In genomic region chr18:50786851-50787250, GRCh38 we compare ENCODE assay signal across 27 cellular contexts. TPM values are rescaled to one million over a fixed set of nuclear protein-coding genes. Genes with fewer than 3 reads are reported as not detected.
"Had no signal": no experiment of that assay in that cellular context is flagged by ENCODE, and none has a peak within 500 bp of the region (broad histone marks: within the 10 kb centered on the region; RNA-seq: fewer than 3 reads in every experiment).

No MANE protein-coding gene starts in this region.

- H3K27ac Mint-ChIP-seq: activated B cell treated with CpG ODN at 0.5 μM for 24 hours; activated naive CD8-positive, alpha-beta T cell; activated T-helper 2 cell treated with anti-CD3 and anti-CD28 coated beads, Interferon-gamma antibody, Interleukin-2, Interleukin-4, amounts not matched to agents 10 μg/mL and 5 μg/mL and 100 μg/mL, durations not matched to agents 14 hours and 24 hours and 36 hours; naive thymus-derived CD4-positive, alpha-beta T cell; stimulated activated effector memory CD8-positive, alpha-beta T cell treated with anti-CD3 and anti-CD28 coated beads, Interleukin-12 subunit alpha, Interleukin-12 subunit beta, amount 100 ng/mL, for 72 hours; T-helper 17 cell had no signal

- H3K27me3 ChIP-seq: adrenal gland, esophagus squamous epithelium, gastrocnemius medialis, pancreas, suprapubic skin, tibial nerve, vagina had no signal

- H3K9me3 Mint-ChIP-seq: activated T-cell treated with anti-CD3 and anti-CD28 coated beads, Interleukin-2, amount 50 U/mL, for 4 hours; activated T-helper 2 cell treated with anti-CD3 and anti-CD28 coated beads, Interferon-gamma antibody, Interleukin-2, Interleukin-4, amounts not matched to agents 10 μg/mL and 5 μg/mL and 100 μg/mL, durations not matched to agents 14 hours and 24 hours and 36 hours; stimulated activated effector memory CD8-positive, alpha-beta T cell treated with anti-CD3 and anti-CD28 coated beads, Interleukin-12 subunit alpha, Interleukin-12 subunit beta, amount 100 ng/mL, for 72 hours; stimulated activated naive CD8-positive, alpha-beta T cell treated with anti-CD3 and anti-CD28 coated beads, Interleukin-15, amount 100 ng/mL, for 72 hours had no signal

- ATAC-seq: activated T-cell treated with anti-CD3 and anti-CD28 coated beads, Interleukin-2, amount 50 U/mL, for 4 hours; gastrocnemius medialis; naive thymus-derived CD4-positive, alpha-beta T cell; right cardiac atrium; stimulated activated effector memory CD8-positive, alpha-beta T cell treated with anti-CD3 and anti-CD28 coated beads, Interleukin-12 subunit alpha, Interleukin-12 subunit beta, amount 100 ng/mL, for 72 hours; stimulated activated naive CD8-positive, alpha-beta T cell treated with anti-CD3 and anti-CD28 coated beads, Interleukin-15, amount 100 ng/mL, for 72 hours; T-helper 17 cell had no signal

- H3K9me3 ChIP-seq: adrenal gland, esophagus squamous epithelium, gastrocnemius medialis, pancreas, suprapubic skin, tibial nerve, vagina had no signal

- H3K4me3 ChIP-seq: adrenal gland, coronary artery, esophagus squamous epithelium, gastrocnemius medialis, pancreas, skin epidermis, suprapubic skin, tibial nerve, vagina had no signal

- DNase-seq: activated B cell treated with CpG ODN at 0.5 μM for 24 hours; activated CD4-positive, alpha-beta T cell treated with anti-CD3 and anti-CD28 coated beads for 4 hours; activated CD4-positive, alpha-beta T cell treated with anti-CD3 and anti-CD28 coated beads, Interleukin-2, amount 50 U/mL, for 48 hours; activated CD8-positive, alpha-beta memory T cell treated with anti-CD3 and anti-CD28 coated beads, Interleukin-2, amount 50 U/mL, for 48 hours; activated naive CD4-positive, alpha-beta T cell; activated T-cell treated with anti-CD3 and anti-CD28 coated beads, Interleukin-2, amount 50 U/mL, for 4 hours; adrenal gland; cerebellar nuclear complex; esophagus squamous epithelium; gastrocnemius medialis; hippocampal formation; naive thymus-derived CD4-positive, alpha-beta T cell; pancreas; right cardiac atrium; stimulated activated CD4-positive, alpha-beta T cell treated with anti-CD3 and anti-CD28 coated beads, Interleukin-1b, Interleukin-23, amount 100 ng/mL, for 48 hours; stimulated activated naive CD8-positive, alpha-beta T cell treated with anti-CD3 and anti-CD28 coated beads, Interleukin-15, amount 100 ng/mL, for 72 hours; T-helper 17 cell had no signal

- H3K4me1 Mint-ChIP-seq: activated B cell treated with CpG ODN at 0.5 μM for 24 hours; naive thymus-derived CD4-positive, alpha-beta T cell; stimulated activated effector memory CD8-positive, alpha-beta T cell treated with anti-CD3 and anti-CD28 coated beads, Interleukin-12 subunit alpha, Interleukin-12 subunit beta, amount 100 ng/mL, for 72 hours; stimulated activated naive CD8-positive, alpha-beta T cell treated with anti-CD3 and anti-CD28 coated beads, Interleukin-15, amount 100 ng/mL, for 72 hours had no signal

- H3K4me3 Mint-ChIP-seq: activated B cell treated with CpG ODN at 0.5 μM for 24 hours; activated naive CD8-positive, alpha-beta T cell; activated T-cell treated with anti-CD3 and anti-CD28 coated beads, Interleukin-2, amount 50 U/mL, for 4 hours; naive thymus-derived CD4-positive, alpha-beta T cell; stimulated activated effector memory CD8-positive, alpha-beta T cell treated with anti-CD3 and anti-CD28 coated beads, Interleukin-12 subunit alpha, Interleukin-12 subunit beta, amount 100 ng/mL, for 72 hours; stimulated activated naive CD8-positive, alpha-beta T cell treated with anti-CD3 and anti-CD28 coated beads, Interleukin-15, amount 100 ng/mL, for 72 hours; T-helper 17 cell had no signal

- H3K4me1 ChIP-seq: adrenal gland, esophagus squamous epithelium, gastrocnemius medialis, suprapubic skin, tibial nerve, vagina had no signal

- H3K27ac ChIP-seq: adrenal gland, coronary artery, esophagus squamous epithelium, gastrocnemius medialis, pancreas, skin epidermis, suprapubic skin, tibial nerve, vagina had no signal

- H3K36me3 ChIP-seq: adrenal gland, esophagus squamous epithelium, gastrocnemius medialis, pancreas, suprapubic skin, tibial nerve, vagina had no signal

- H3K36me3 Mint-ChIP-seq: activated naive CD8-positive, alpha-beta T cell; naive thymus-derived CD4-positive, alpha-beta T cell; stimulated activated effector memory CD8-positive, alpha-beta T cell treated with anti-CD3 and anti-CD28 coated beads, Interleukin-12 subunit alpha, Interleukin-12 subunit beta, amount 100 ng/mL, for 72 hours had no signal

RNA-seq across cellular contexts. Expression of gene MRO, which starts 33.0 kb away (rescaled TPM):
- total RNA-seq: activated B cell treated with CpG ODN at 0.5 μM for 24 hours; activated CD8-positive, alpha-beta memory T cell treated with anti-CD3 and anti-CD28 coated beads for 36 hours; activated T-cell treated with anti-CD3 and anti-CD28 coated beads, Interleukin-2, amount 50 U/mL, for 4 hours; activated T-helper 2 cell treated with anti-CD3 and anti-CD28 coated beads, Interferon-gamma antibody, Interleukin-2, Interleukin-4, amounts not matched to agents 10 μg/mL and 5 μg/mL and 100 μg/mL, durations not matched to agents 14 hours and 24 hours and 36 hours; naive thymus-derived CD4-positive, alpha-beta T cell; pulmonary artery endothelial cell; T-helper 17 cell; vagina had no signal
- polyA plus RNA-seq: naive thymus-derived CD4-positive, alpha-beta T cell had no signal
